Comparison of ENCODE assay signal across 11 cellular contexts in the genomic region with DNA sequence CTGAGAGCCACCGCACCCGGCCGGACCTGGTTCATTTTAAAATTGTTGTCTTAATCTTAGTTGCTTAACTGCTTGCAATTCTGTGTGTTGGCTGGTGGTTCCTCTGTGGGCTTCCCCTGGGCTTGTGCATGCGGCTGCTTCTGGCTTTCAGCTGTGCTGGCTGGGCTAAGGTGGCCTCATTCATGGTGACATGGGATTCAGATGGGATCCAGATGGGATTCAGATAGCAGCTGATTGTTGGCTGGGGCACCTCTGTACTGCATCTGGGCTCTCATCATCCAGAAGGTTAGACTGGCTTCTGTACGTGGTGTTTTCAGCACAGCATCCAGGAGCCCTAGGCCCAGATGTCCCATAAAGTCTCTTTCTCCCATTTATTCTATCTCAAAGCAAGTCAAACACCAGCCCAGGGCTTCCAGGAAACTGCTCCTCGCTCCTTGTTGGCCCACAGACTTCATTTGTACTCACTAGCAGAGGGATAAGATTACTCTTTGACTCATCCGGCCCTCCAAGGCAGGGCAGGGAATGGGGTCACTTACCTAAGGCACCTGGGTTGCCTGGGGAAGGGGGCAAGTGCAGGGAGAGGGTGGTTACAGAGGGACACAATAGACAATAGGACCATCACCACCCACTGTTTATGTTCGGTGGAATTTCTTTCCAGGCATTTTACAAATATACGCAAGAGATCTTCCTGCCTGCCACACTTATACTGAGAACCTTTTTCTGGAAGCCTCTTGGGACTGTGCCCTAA. TPM values are rescaled to one million over a fixed set of nuclear protein-coding genes. Genes with fewer than 3 reads are reported as not detected.
DNase-seq lines count a peak whose midpoint lies in the region; ATAC-seq and TF ChIP-seq lines count a peak whose summit lies in the region.
"Had no signal": no experiment of that assay in that cellular context is flagged by ENCODE, and none has a peak within 500 bp of the region (broad histone marks: within the 10 kb centered on the region; RNA-seq: fewer than 3 reads in every experiment).

No MANE protein-coding gene starts in this region.

- H2BK12ac ChIP-seq in neuronal stem cell (ENCODE audit: low read length), result peak overlapping the region; percentile 4

- H3K4me1 ChIP-seq in esophagus muscularis mucosa (peaks cover 20 to 29% (median 25%) of the 10 kb centered on the region in 4 donors), neuronal stem cell (ENCODE audit: control insufficient read depth in 2 of 2, insufficient read depth in 1 of 2, low read depth in 1 of 2, low read length in 2 of 2) (peaks cover 8 to 11% of the 10 kb centered on the region in 2 donors)

- no peak overlapping the region for H3K14ac ChIP-seq in neuronal stem cell (ENCODE audit: low read length)

- no peak overlapping the region for H2AK5ac ChIP-seq in neuronal stem cell (ENCODE audit: low read depth, low read length)

- no peaks in the 10 kb centered on the region for H3K9me3 Mint-ChIP-seq in CD14-positive monocyte
- no peaks in the 10 kb centered on the region for H3K9me3 Mint-ChIP-seq in activated CD4-positive, alpha-beta memory T cell treated with anti-CD3 and anti-CD28 coated beads, Interleukin-2, amount 10 ng/mL, durations not matched to agents 7 days and 5 days
- H3K9me3 Mint-ChIP-seq: activated T-cell treated with anti-CD3 and anti-CD28 coated beads, Interleukin-2, amount 50 U/mL, for 24 hours had no signal

- H3K27me3 ChIP-seq in esophagus muscularis mucosa, result no peaks in the 10 kb centered on the region
- no peaks in the 10 kb centered on the region for H3K27me3 ChIP-seq in neuronal stem cell (ENCODE audit: control insufficient read depth in 3 of 3, insufficient read depth in 3 of 3, low read depth in 1 of 3, low read length in 3 of 3)

- peak overlapping the region in 6 of 7 donors; percentile 3 to 74 (median 43) for H3K27ac Mint-ChIP-seq in CD14-positive monocyte
- H3K27ac Mint-ChIP-seq in activated CD4-positive, alpha-beta memory T cell treated with anti-CD3 and anti-CD28 coated beads, Interleukin-2, amount 10 ng/mL, durations not matched to agents 7 days and 5 days, result no peak overlapping the region
- H3K27ac Mint-ChIP-seq: activated T-cell treated with anti-CD3 and anti-CD28 coated beads, Interleukin-2, amount 50 U/mL, for 24 hours had no signal

- intact Hi-C loops in CD14-positive monocyte (cut with micrococcal nuclease), result no loop called here
- intact Hi-C loops in esophagus muscularis mucosa (cut with DNase I), result no loop called here
- intact Hi-C loops in posterior cingulate gyrus (cut with DNase I), result no loop called here

- no peak overlapping the region for H4K91ac ChIP-seq in neuronal stem cell (ENCODE audit: low read depth, low read length, poor library complexity)

- H2BK120ac ChIP-seq in neuronal stem cell (ENCODE audit: low read depth, low read length), result no peak overlapping the region

- TF ChIP-seq CTCF in CD14-positive monocyte (IDR thresholded peaks at IDR 0.05), result no peak
- TF ChIP-seq CTCF in esophagus muscularis mucosa (IDR thresholded peaks at IDR 0.05), result no peak

- DNase-seq in CD14-positive monocyte (ENCODE audit: low spot score) (no peak), NCI-H69 (lab: John Stamatoyannopoulos, UW) (peak; percentile 42), esophagus muscularis mucosa (ENCODE audit: extremely low spot score) (peak; percentile 92), neuronal stem cell (ENCODE audit: low spot score) (no peak), NCI-H345 (lab: John Stamatoyannopoulos, UW) (no peak), posterior cingulate gyrus (no peak)
- DNase-seq in activated CD4-positive, alpha-beta memory T cell treated with anti-CD3 and anti-CD28 coated beads, Interleukin-2, amount 10 ng/mL, durations not matched to agents 7 days and 5 days, result no peak
- DNase-seq: activated T-cell treated with anti-CD3 and anti-CD28 coated beads, Interleukin-2, amount 50 U/mL, for 24 hours; left cardiac atrium; NCI-H1092 had no signal

- peak overlapping the region; percentile 33 for H2BK5ac ChIP-seq in neuronal stem cell (ENCODE audit: low read length)

- no peak for TF ChIP-seq POLR2A in esophagus muscularis mucosa (IDR thresholded peaks at IDR 0.05; ENCODE audit: low read depth)

- peaks cover 0 to 3% (median 3%) of the 10 kb centered on the region in 3 donors for H3K27me3 Mint-ChIP-seq in CD14-positive monocyte (ENCODE audit: low read depth in 3 of 3)
- peaks cover 7% of the 10 kb centered on the region for H3K27me3 Mint-ChIP-seq in activated CD4-positive, alpha-beta memory T cell treated with anti-CD3 and anti-CD28 coated beads, Interleukin-2, amount 10 ng/mL, durations not matched to agents 7 days and 5 days
- H3K27me3 Mint-ChIP-seq: activated T-cell treated with anti-CD3 and anti-CD28 coated beads, Interleukin-2, amount 50 U/mL, for 24 hours had no signal

- ATAC-seq in GM19351 (IDR thresholded peaks at IDR 0.05; ENCODE audit: unreplicated experiment), result no peak

- no peak overlapping the region for H3K4me2 ChIP-seq in neuronal stem cell (ENCODE audit: insufficient read depth, low read length, poor library complexity, severe bottlenecking)

- H3K27ac ChIP-seq in esophagus muscularis mucosa (replicated peaks in 1 of 4) (peak overlapping the region; percentile 67 to 74 (median 70)), neuronal stem cell (replicated peaks; ENCODE audit: low read length) (no peak overlapping the region)

- peaks cover 21% of the 10 kb centered on the region for H3K4me1 Mint-ChIP-seq in CD14-positive monocyte
- H3K4me1 Mint-ChIP-seq in activated CD4-positive, alpha-beta memory T cell treated with anti-CD3 and anti-CD28 coated beads, Interleukin-2, amount 10 ng/mL, durations not matched to agents 7 days and 5 days, result peaks cover 12% of the 10 kb centered on the region

- peak overlapping the region; percentile 82 for H2AFZ ChIP-seq in neuronal stem cell (ENCODE audit: low read length)

- H3K9ac ChIP-seq in neuronal stem cell (ENCODE audit: low read depth, low read length, poor library complexity), result no peak overlapping the region

- POLR2A ChIA-PET in activated CD4-positive, alpha-beta memory T cell treated with anti-CD3 and anti-CD28 coated beads, Interleukin-2, amount 10 ng/mL, durations not matched to agents 7 days and 5 days (lab: Charles Lee), result interaction anchor here (1.9 kb wide), 1 partner anchor 10 kb away, joined by 13 read pairs; the partner anchor contains the start of gene PEDS1

- H3K23ac ChIP-seq in neuronal stem cell (ENCODE audit: low read depth, low read length, poor library complexity), result no peak overlapping the region

- no peak overlapping the region for H3K4ac ChIP-seq in neuronal stem cell (ENCODE audit: low read length)

- H4K8ac ChIP-seq in neuronal stem cell (ENCODE audit: low read depth, low read length), result no peak overlapping the region

- no peaks in the 10 kb centered on the region for H3K36me3 Mint-ChIP-seq in CD14-positive monocyte
- H3K36me3 Mint-ChIP-seq in activated CD4-positive, alpha-beta memory T cell treated with anti-CD3 and anti-CD28 coated beads, Interleukin-2, amount 10 ng/mL, durations not matched to agents 7 days and 5 days (ENCODE audit: low read depth), result no peaks in the 10 kb centered on the region

- H2BK15ac ChIP-seq in neuronal stem cell (ENCODE audit: low read length), result no peak overlapping the region

- H3K4me3 Mint-ChIP-seq in CD14-positive monocyte, result no peak overlapping the region
- H3K4me3 Mint-ChIP-seq in activated CD4-positive, alpha-beta memory T cell treated with anti-CD3 and anti-CD28 coated beads, Interleukin-2, amount 10 ng/mL, durations not matched to agents 7 days and 5 days, result no peak overlapping the region
- H3K4me3 Mint-ChIP-seq: activated T-cell treated with anti-CD3 and anti-CD28 coated beads, Interleukin-2, amount 50 U/mL, for 24 hours had no signal

- CTCF ChIA-PET in activated CD4-positive, alpha-beta memory T cell treated with anti-CD3 and anti-CD28 coated beads, Interleukin-2, amount 10 ng/mL, durations not matched to agents 7 days and 5 days (lab: Charles Lee), result no interaction called here

- H3K79me1 ChIP-seq in neuronal stem cell (ENCODE audit: low read depth, low read length), result no peaks in the 10 kb centered on the region

- no peaks in the 10 kb centered on the region for H3K9me3 ChIP-seq in esophagus muscularis mucosa
- H3K9me3 ChIP-seq in neuronal stem cell (replicated peaks in 1 of 2; ENCODE audit: control insufficient read depth in 2 of 2, insufficient read depth in 1 of 2, low read depth in 1 of 2, low read length in 2 of 2), result no peaks in the 10 kb centered on the region

- WGBS in esophagus muscularis mucosa, result 66% methylated on average over 9 of the region's 9 CpGs
- WGBS in neuronal stem cell (ENCODE audit: extremely low coverage in 2 of 2, insufficient read length in 2 of 2, insufficient replicate concordance in 1 of 2), 2 donors, result no CpG with 5 or more reads among the region's 9 CpGs

- TF ChIP-seq EP300 in esophagus muscularis mucosa (IDR thresholded peaks at IDR 0.05), result no peak

- H3K4me3 ChIP-seq in esophagus muscularis mucosa, result no peak overlapping the region
- no peak overlapping the region for H3K4me3 ChIP-seq in neuronal stem cell (ENCODE audit: low read length in 2 of 2)

- no peak overlapping the region for H3K18ac ChIP-seq in neuronal stem cell (ENCODE audit: low read length)

- H3K36me3 ChIP-seq in esophagus muscularis mucosa (no peaks in the 10 kb centered on the region), neuronal stem cell (replicated peaks in 1 of 2; ENCODE audit: control insufficient read depth in 2 of 2, insufficient read depth in 2 of 2, low read length in 2 of 2) (no peaks in the 10 kb centered on the region)

RNA-seq across cellular contexts. Expression of gene PEDS1, which starts 10.2 kb away (rescaled TPM):
- 10 to 100 TPM; 19.6 to 25.2 TPM for polyA plus RNA-seq in CD14-positive monocyte
- total RNA-seq in esophagus muscularis mucosa, result 10 to 100 TPM; 22.2 to 50.3 (median 30.7) TPM
- 29.7 TPM for polyA plus RNA-seq in neuronal stem cell (2013, experiment 1 of 2)
- 29.3 TPM for polyA plus RNA-seq in neuronal stem cell (2013, experiment 2 of 2)
- total RNA-seq in activated CD4-positive, alpha-beta memory T cell treated with anti-CD3 and anti-CD28 coated beads, Interleukin-2, amount 10 ng/mL, durations not matched to agents 7 days and 5 days, result 10 to 100 TPM; 30.3 to 32.3 TPM

RNA-seq across cellular contexts. Expression of gene CEBPB, which starts 26.9 kb away (rescaled TPM):
- 10 to 100 TPM; 52.4 to 80.8 TPM for polyA plus RNA-seq in CD14-positive monocyte
- total RNA-seq in esophagus muscularis mucosa, result 100 to 1,000 TPM; 105 to 195 (median 144) TPM
- 3.2 TPM for polyA plus RNA-seq in neuronal stem cell (2013, experiment 1 of 2)
- polyA plus RNA-seq in neuronal stem cell (2013, experiment 2 of 2), result 3.2 TPM
- 10 to 100 TPM; 36.5 to 37.5 TPM for total RNA-seq in activated CD4-positive, alpha-beta memory T cell treated with anti-CD3 and anti-CD28 coated beads, Interleukin-2, amount 10 ng/mL, durations not matched to agents 7 days and 5 days

RNA-seq across cellular contexts. Expression of gene UBE2V1, which starts 50.8 kb away (rescaled TPM):
- polyA plus RNA-seq in CD14-positive monocyte, result 10 to 100 TPM; 62.2 to 95.5 TPM
- total RNA-seq in esophagus muscularis mucosa, result 100 to 1,000 TPM in 1 of 4 donors, 10 to 100 TPM in 3; 66.8 to 104 (median 78.3) TPM
- 261 TPM for polyA plus RNA-seq in neuronal stem cell (2013, experiment 1 of 2)
- polyA plus RNA-seq in neuronal stem cell (2013, experiment 2 of 2), result 262 TPM
- total RNA-seq in activated CD4-positive, alpha-beta memory T cell treated with anti-CD3 and anti-CD28 coated beads, Interleukin-2, amount 10 ng/mL, durations not matched to agents 7 days and 5 days, result 100 to 1,000 TPM; 153 to 154 TPM

Comparison
In these comparisons a context has a peak if more than half of its experiments do, and no peak if none do; other contexts are left out.
1. DNase-seq: peak in NCI-H69 (single experiment) and esophagus muscularis mucosa (single experiment); none in CD14-positive monocyte (single experiment), neuronal stem cell (single experiment), NCI-H345 (single experiment), activated CD4-positive, alpha-beta memory T cell treated with anti-CD3 and anti-CD28 coated beads, Interleukin-2, amount 10 ng/mL, durations not matched to agents 7 days and 5 days (single experiment) and posterior cingulate gyrus (0 of 10).